16 cellular contexts compared by ENCODE assay signal in the genomic region with DNA sequence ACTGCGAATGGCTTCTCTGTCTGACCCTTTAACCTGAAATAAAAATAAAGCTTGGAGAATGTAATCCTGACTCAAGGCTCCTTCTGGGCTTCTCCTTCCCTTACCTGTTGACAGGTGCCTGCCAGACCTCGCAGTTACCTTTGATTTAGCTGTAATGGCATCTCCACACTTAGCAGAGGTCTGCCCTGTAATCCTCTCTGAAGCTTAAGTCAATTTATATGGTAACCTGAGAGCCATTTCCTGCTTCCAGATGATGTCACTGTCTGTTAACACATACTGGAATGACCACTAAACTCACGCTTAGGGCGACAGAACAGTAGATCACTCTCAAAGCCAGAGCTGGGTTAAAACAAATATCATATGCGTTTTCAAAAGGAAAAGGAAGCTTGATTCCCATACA. TPM values are rescaled to one million over a fixed set of nuclear protein-coding genes. Genes with fewer than 3 reads are reported as not detected.
DNase-seq lines count a peak whose midpoint lies in the region; ATAC-seq, FAIRE-seq and TF ChIP-seq lines count a peak whose summit lies in the region.
"Had no signal": no experiment of that assay in that cellular context is flagged by ENCODE, and none has a peak within 500 bp of the region (broad histone marks: within the 10 kb centered on the region; RNA-seq: fewer than 3 reads in every experiment).

No MANE protein-coding gene starts in this region.

- no peak overlapping the region for H2AFZ ChIP-seq in neural progenitor cell (replicated peaks)

- no peak overlapping the region for H3K27ac ChIP-seq in neural progenitor cell

- H3K4me1 Mint-ChIP-seq in neural progenitor cell, result no peaks in the 10 kb centered on the region

- no peaks in the 10 kb centered on the region for H3K4me1 ChIP-seq in neural progenitor cell

- H3K79me2 ChIP-seq in neural progenitor cell (ENCODE audit: low read depth), result no peaks in the 10 kb centered on the region

- H4K20me1 ChIP-seq in neural progenitor cell (ENCODE audit: low read depth), result no peaks in the 10 kb centered on the region

- H3K9me3 Mint-ChIP-seq in neural progenitor cell, result no peaks in the 10 kb centered on the region
- H3K9me3 Mint-ChIP-seq: endodermal cell; natural killer cell treated with Interleukin-12 subunit alpha and Interleukin-12 subunit beta and Interleukin-15 and Interleukin-18, amount 100 ng/mL, for 72 hours had no signal

- no peak for ATAC-seq in GM18502 (IDR thresholded peaks at IDR 0.05; ENCODE audit: poor library complexity, unreplicated experiment)
- ATAC-seq: natural killer cell treated with Interleukin-12 subunit alpha and Interleukin-12 subunit beta and Interleukin-15 and Interleukin-18, amount 100 ng/mL, for 72 hours had no signal

- no peaks in the 10 kb centered on the region for H3K27me3 ChIP-seq in bronchial epithelial cell (ENCODE audit: control insufficient read depth, insufficient read depth, low read length)
- H3K27me3 ChIP-seq in neural progenitor cell, result no peaks in the 10 kb centered on the region

- no peak overlapping the region for H3K9ac ChIP-seq in neural progenitor cell

- no peak overlapping the region for H3K27ac Mint-ChIP-seq in neural progenitor cell
- H3K27ac Mint-ChIP-seq: endodermal cell; natural killer cell treated with Interleukin-12 subunit alpha and Interleukin-12 subunit beta and Interleukin-15 and Interleukin-18, amount 100 ng/mL, for 72 hours had no signal

- H3K36me3 ChIP-seq in bronchial epithelial cell (ENCODE audit: control insufficient read depth, insufficient read depth, low read length), result no peaks in the 10 kb centered on the region
- H3K36me3 ChIP-seq in neural progenitor cell, result no peaks in the 10 kb centered on the region

- H3F3A ChIP-seq in neural progenitor cell (ENCODE audit: low read depth), result no peaks in the 10 kb centered on the region

- H3K4me3 ChIP-seq in bronchial epithelial cell (ENCODE audit: low read depth, low read length) (no peak overlapping the region), skeletal muscle cell (ENCODE audit: low read depth, low read length) (no peak overlapping the region), neural progenitor cell (no peak overlapping the region)

- H3K4me3 Mint-ChIP-seq in neural progenitor cell, result no peak overlapping the region
- H3K4me3 Mint-ChIP-seq: endodermal cell; natural killer cell treated with Interleukin-12 subunit alpha and Interleukin-12 subunit beta and Interleukin-15 and Interleukin-18, amount 100 ng/mL, for 72 hours had no signal

- TF ChIP-seq CTCF in bronchial epithelial cell (IDR thresholded peaks at IDR 0.05; ENCODE audit: insufficient read depth, low read length, severe bottlenecking) (no peak), neural progenitor cell (IDR thresholded peaks at IDR 0.05) (no peak)

- no peaks in the 10 kb centered on the region for H3K9me3 ChIP-seq in neural progenitor cell (ENCODE audit: low read depth)

- H3K4me2 ChIP-seq in neural progenitor cell, result no peak overlapping the region

- no peak for TF ChIP-seq POLR2A in GM12891 (IDR thresholded peaks at IDR 0.05; ENCODE audit: low read depth, low read length)

- FAIRE-seq in bronchial epithelial cell (lab: Jason Lieb, UNC) (no peak), GM12891 (lab: Jason Lieb, UNC) (no peak)

- peaks cover 10% of the 10 kb centered on the region for H3K27me3 Mint-ChIP-seq in neural progenitor cell (ENCODE audit: insufficient read depth, low read depth)

- no peaks in the 10 kb centered on the region for H3K36me3 Mint-ChIP-seq in neural progenitor cell
- H3K36me3 Mint-ChIP-seq: natural killer cell treated with Interleukin-12 subunit alpha and Interleukin-12 subunit beta and Interleukin-15 and Interleukin-18, amount 100 ng/mL, for 72 hours had no signal

- DNase-seq in NCI-H2107 treated with DMSO at 0.1 percent for 48 hours (lab: John Stamatoyannopoulos, UW; ENCODE audit: unreplicated experiment), result peak; percentile 40
- no peak for DNase-seq in NCI-H2107 (lab: John Stamatoyannopoulos, UW)
- peak; percentile 78 for DNase-seq in NCI-H69 (lab: John Stamatoyannopoulos, UW)
- peak; percentile 85 for DNase-seq in bronchial epithelial cell (ENCODE audit: low read depth)
- DNase-seq in skeletal muscle cell (ENCODE audit: low read depth), result peak; percentile 6
- DNase-seq in neural progenitor cell (ENCODE audit: low spot score), result no peak
- DNase-seq in GM12891 (ENCODE audit: insufficient read length, low spot score), result no peak
- DNase-seq: ACHN; endodermal cell; GDM1; NCI-H2171 treated with DMSO at 0.1 percent for 48 hours; stimulated activated CD4-positive, alpha-beta T cell treated with anti-CD3 and anti-CD28 coated beads, Interleukin-4, amount 100 ng/mL, for 24 hours had no signal

TF ChIP-seq in GM12891, 5 proteins besides CTCF, POLR2A, EP300 and RAD21:
- no peak for TF ChIP-seq TAF1 (IDR thresholded peaks at IDR 0.05; ENCODE audit: low read depth, low read length)
- TF ChIP-seq POU2F2 (IDR thresholded peaks at IDR 0.05; ENCODE audit: low read depth, low read length), result no peak
- no peak for TF ChIP-seq SPI1 (IDR thresholded peaks at IDR 0.05; ENCODE audit: low read depth, low read length)
- no peak for TF ChIP-seq PAX5 (IDR thresholded peaks at IDR 0.05; ENCODE audit: insufficient read depth, low read length, severe bottlenecking)
- TF ChIP-seq POLR2AphosphoS5 (IDR thresholded peaks at IDR 0.05; ENCODE audit: low read depth, low read length), result no peak

RNA-seq across cellular contexts. Expression of gene FOXI3, which starts 29.4 kb away (rescaled TPM):
- total RNA-seq in bronchial epithelial cell (under 0.01 TPM in 1 of 2 replicates, not detected in the other), neural progenitor cell (ENCODE audit: low replicate concordance) (0.51 and 0.90 TPM in 2 replicates)
- polyA plus RNA-seq in GM12891 (2012; ENCODE audit: low read depth, missing spikeins), result not detected
- total RNA-seq: natural killer cell treated with Interleukin-12 subunit alpha and Interleukin-12 subunit beta and Interleukin-15 and Interleukin-18, amount 100 ng/mL, for 72 hours; T-helper 2 cell treated with Interferon-gamma antibody and Interleukin-4, amounts not matched to agents 100 ng/mL and 5 ng/mL, for 36 hours had no signal
- polyA plus RNA-seq: adipose tissue had no signal

Comparison
In these comparisons a context has a peak if more than half of its experiments do, and no peak if none do; other contexts are left out.
1. DNase-seq: peak in NCI-H2107 treated with DMSO at 0.1 percent for 48 hours (single experiment), NCI-H69 (single experiment), bronchial epithelial cell (single experiment) and skeletal muscle cell (single experiment); none in NCI-H2107 (single experiment), neural progenitor cell (single experiment) and GM12891 (single experiment).